ENCODE assay signal across 8 cellular contexts in genomic region chr6:33788694-33789549, GRCh38. TPM values are rescaled to one million over a fixed set of nuclear protein-coding genes. Genes with fewer than 3 reads are reported as not detected.
DNase-seq lines count a peak whose midpoint lies in the region; ATAC-seq and TF ChIP-seq lines count a peak whose summit lies in the region.

TSS of gene LEMD2 (minus strand) at chr6:33789130. CDS start at chr6:33789116, 14 bp downstream.

- H3K9ac ChIP-seq in liver (ENCODE audit: low read depth in 1 of 2, low read length in 2 of 2): peak within 1 kb of the TSS; percentile 34 to 57

- WGBS in liver: 4% methylated on average over 86 of the region's 86 CpGs

- no peak for TF ChIP-seq CTCF in liver (IDR thresholded peaks at IDR 0.05; ENCODE audit: low read depth, low read length, missing input control)

- peak; percentile 54 to 94 (median 88) for DNase-seq in C1 segment of cervical spinal cord (lab: John Stamatoyannopoulos, UW)
- peak; percentile 91 for DNase-seq in NCI-H774 (lab: John Stamatoyannopoulos, UW)
- DNase-seq in activated CD4-positive, alpha-beta T cell treated with anti-CD3 and anti-CD28 coated beads, Interleukin-2, amount 50 U/mL, for 4 hours: peak; percentile 89 to 91
- DNase-seq in dermis blood vessel endothelial cell: peak; percentile 96
- peak; percentile 93 for DNase-seq in stimulated activated CD4-positive, alpha-beta T cell treated with anti-CD3 and anti-CD28 coated beads, Interleukin-4, amount 100 ng/mL, for 1 hour

- peak within 1 kb of the TSS; percentile 80 to 89 (median 88) for H3K4me3 ChIP-seq in liver (ENCODE audit: low read depth in 1 of 3, low read length in 3 of 3)

- peak; percentile 86 for ATAC-seq in GM19372 (IDR thresholded peaks at IDR 0.05; ENCODE audit: low read depth, unreplicated experiment)
- ATAC-seq in HG03521 (IDR thresholded peaks at IDR 0.05; ENCODE audit: unreplicated experiment): peak; percentile 86

- H3K27me3 ChIP-seq in liver (ENCODE audit: control insufficient read depth in 4 of 4, insufficient read depth in 4 of 4, low read length in 3 of 4): no peaks in the 10 kb centered on the region

- H3K9me3 ChIP-seq in liver (ENCODE audit: control insufficient read depth in 4 of 4, low read length in 3 of 4): no peaks in the 10 kb centered on the region

- H3K4me1 ChIP-seq in liver (ENCODE audit: control insufficient read depth in 4 of 4, insufficient read depth in 4 of 4, low read length in 3 of 4): peaks cover 1 to 24% (median 17%) of the 10 kb centered on the region in 4 donors

- TF ChIP-seq RAD21 in liver (IDR thresholded peaks at IDR 0.05): no peak

- H3K36me3 ChIP-seq in liver (ENCODE audit: control insufficient read depth in 4 of 4, insufficient read depth in 3 of 4, low read depth in 1 of 4, low read length in 3 of 4): peaks cover 2 to 9% (median 3%) of the 10 kb centered on the region in 4 donors

- peak within 1 kb of the TSS; percentile 92 to 94 for H3K27ac ChIP-seq in liver (ENCODE audit: low read depth in 1 of 2, low read length in 2 of 2)

TF ChIP-seq in liver, 16 proteins besides CTCF, POLR2A, EP300 and RAD21:
- TF ChIP-seq HNF4G (IDR thresholded peaks at IDR 0.05): no peak
- no peak for TF ChIP-seq RXRA (IDR thresholded peaks at IDR 0.05)
- TF ChIP-seq GABPA (IDR thresholded peaks at IDR 0.05 in 1 of 2, conservative IDR thresholded peaks at IDR 0.05 in 1 of 2): peak in 1 of 2 donors; percentile 72
- no peak for TF ChIP-seq MAX (IDR thresholded peaks at IDR 0.05)
- TF ChIP-seq ZBTB33 (IDR thresholded peaks at IDR 0.05): no peak
- no peak for TF ChIP-seq JUND (IDR thresholded peaks at IDR 0.05)
- TF ChIP-seq TAF1 (conservative IDR thresholded peaks at IDR 0.05): no peak
- peak; percentile 50 to 54 for TF ChIP-seq HNF4A (conservative IDR thresholded peaks at IDR 0.05)
- TF ChIP-seq ATF3 (IDR thresholded peaks at IDR 0.05): no peak
- TF ChIP-seq NR2F2 (IDR thresholded peaks at IDR 0.05): no peak
- TF ChIP-seq FOXA1 (IDR thresholded peaks at IDR 0.05): no peak
- no peak for TF ChIP-seq REST (IDR thresholded peaks at IDR 0.05)
- TF ChIP-seq FOXA2 (IDR thresholded peaks at IDR 0.05): no peak
- TF ChIP-seq SP1 (IDR thresholded peaks at IDR 0.05): no peak
- TF ChIP-seq YY1 (IDR thresholded peaks at IDR 0.05): peak; percentile 100
- TF ChIP-seq EGR1 (IDR thresholded peaks at IDR 0.05; ENCODE audit: low read depth in 2 of 2): no peak

RNA-seq across cellular contexts. Expression of gene LEMD2, which starts in this region (rescaled TPM):
- total RNA-seq in dermis blood vessel endothelial cell (53.8 and 58.5 TPM in 2 replicates), liver (10 to 100 TPM; 14.2 to 23.1 TPM)
- polyA plus RNA-seq in liver: 10 to 100 TPM in 1 of 2 donors, 1 to 10 TPM in 1; 6.5 to 19.0 TPM

Comparison
In these comparisons a context has a peak if more than half of its experiments do, and no peak if none do; other contexts are left out.
1. Peak in every context shown above with its lines: DNase-seq, ATAC-seq, H3K4me3 ChIP-seq and H3K27ac ChIP-seq.